In genomic region chr15:95324596-95325135, GRCh38 we compare ENCODE assay signal across 26 cellular contexts.
DNase-seq lines count a peak whose midpoint lies in the region; ATAC-seq and TF ChIP-seq lines count a peak whose summit lies in the region.
"Had no signal": no experiment of that assay in that cellular context is flagged by ENCODE, and none has a peak within 500 bp of the region (broad histone marks: within the 10 kb centered on the region; RNA-seq: fewer than 3 reads in every experiment).

No MANE protein-coding gene starts in this region.

- no peak for ATAC-seq in activated CD8-positive, alpha-beta T cell treated with anti-CD3 and anti-CD28 coated beads, Interleukin-2, amount 10 ng/mL, durations not matched to agents 7 days and 5 days
- no peak for ATAC-seq in HG02642 (IDR thresholded peaks at IDR 0.05; ENCODE audit: poor library complexity, unreplicated experiment)
- ATAC-seq: activated CD4-positive, CD25-positive, alpha-beta regulatory T cell treated with anti-CD3 and anti-CD28 coated beads, Interleukin-2, amount 50 U/mL, for 24 hours; activated T-helper 17 cell treated with anti-CD3 and anti-CD28 coated beads, Interleukin-2, amount 50 U/mL, for 72 hours; esophagus mucosa; natural killer cell; T-helper 17 cell had no signal

- TF ChIP-seq CTCF in HEK293 (tag by site-specific recombination; IDR thresholded peaks at IDR 0.05) (no peak), liver (IDR thresholded peaks at IDR 0.05; ENCODE audit: low read depth, low read length, missing input control) (no peak)

- H3K27ac Mint-ChIP-seq in activated CD8-positive, alpha-beta T cell treated with anti-CD3 and anti-CD28 coated beads, Interleukin-2, amount 10 ng/mL, durations not matched to agents 7 days and 5 days: no peak overlapping the region
- H3K27ac Mint-ChIP-seq: activated T-helper 17 cell treated with anti-CD3 and anti-CD28 coated beads, Interleukin-2, amount 50 U/mL, for 72 hours; IgD-negative memory B cell; natural killer cell; stimulated activated naive CD8-positive, alpha-beta T cell treated with anti-CD3 and anti-CD28 coated beads, Interleukin-15, Interleukin-2, amounts not matched to agents 100 ng/mL and 50 ng/mL, for 24 hours; T-helper 17 cell; type B pancreatic cell had no signal

- no peaks in the 10 kb centered on the region; the same call in 1 of the 2 replicates for H3K9me3 ChIP-seq in HEK293 (ENCODE audit: control insufficient read depth, insufficient read depth, low read depth, low read length)
- peaks cover 0 to 3% (median 0%) of the 10 kb centered on the region in 4 donors for H3K9me3 ChIP-seq in liver (ENCODE audit: control insufficient read depth in 4 of 4, low read length in 3 of 4)
- H3K9me3 ChIP-seq in skeletal muscle tissue (ENCODE audit: control insufficient read depth in 3 of 3, low read length in 3 of 3): no peaks in the 10 kb centered on the region

- peak; percentile 23 to 30 for DNase-seq in dermis microvascular lymphatic vessel endothelial cell (ENCODE audit: low read depth in 2 of 2)
- DNase-seq in activated CD8-positive, alpha-beta T cell treated with anti-CD3 and anti-CD28 coated beads, Interleukin-2, amount 10 ng/mL, durations not matched to agents 7 days and 5 days: no peak
- no peak for DNase-seq in NCI-H146 treated with DMSO at 0.1 percent for 48 hours (lab: John Stamatoyannopoulos, UW; ENCODE audit: unreplicated experiment)
- no peak for DNase-seq in GM19238 (ENCODE audit: insufficient read length, low spot score)
- DNase-seq: ACHN; activated CD4-positive, alpha-beta T cell treated with anti-CD3 and anti-CD28 coated beads, Interleukin-2, amount 50 U/mL, for 48 hours; activated CD8-positive, alpha-beta memory T cell treated with anti-CD3 and anti-CD28 coated beads, Interleukin-2, amount 50 U/mL, for 48 hours; activated naive CD4-positive, alpha-beta T cell treated with anti-CD3 and anti-CD28 coated beads, Interleukin-2, amount 50 U/mL, for 16 hours; amniotic stem cell; natural killer cell; NCI-H1048; NCI-H187; NCI-H524; T-helper 17 cell had no signal

- no peak overlapping the region for H3K27ac ChIP-seq in HEK293 (ENCODE audit: extremely low read depth, low read depth, low read length)
- peak overlapping the region; percentile 14 to 56 for H3K27ac ChIP-seq in liver (ENCODE audit: low read depth in 1 of 2, low read length in 2 of 2)
- peak overlapping the region; percentile 58 for H3K27ac ChIP-seq in skeletal muscle tissue (ENCODE audit: low read depth, low read length)
- H3K27ac ChIP-seq: parathyroid adenoma had no signal

- H3K36me3 Mint-ChIP-seq in activated CD8-positive, alpha-beta T cell treated with anti-CD3 and anti-CD28 coated beads, Interleukin-2, amount 10 ng/mL, durations not matched to agents 7 days and 5 days (ENCODE audit: low read depth): no peaks in the 10 kb centered on the region
- H3K36me3 Mint-ChIP-seq: IgD-negative memory B cell, natural killer cell, type B pancreatic cell had no signal

- no peaks in the 10 kb centered on the region for H3K9me3 Mint-ChIP-seq in activated CD8-positive, alpha-beta T cell treated with anti-CD3 and anti-CD28 coated beads, Interleukin-2, amount 10 ng/mL, durations not matched to agents 7 days and 5 days (ENCODE audit: insufficient read depth)
- H3K9me3 Mint-ChIP-seq: activated T-helper 17 cell treated with anti-CD3 and anti-CD28 coated beads, Interleukin-2, amount 50 U/mL, for 72 hours; natural killer cell; stimulated activated naive CD8-positive, alpha-beta T cell treated with anti-CD3 and anti-CD28 coated beads, Interleukin-15, Interleukin-2, amounts not matched to agents 100 ng/mL and 50 ng/mL, for 24 hours; type B pancreatic cell had no signal

- H3K27me3 Mint-ChIP-seq in activated CD8-positive, alpha-beta T cell treated with anti-CD3 and anti-CD28 coated beads, Interleukin-2, amount 10 ng/mL, durations not matched to agents 7 days and 5 days (ENCODE audit: low read depth): peaks cover 47% of the 10 kb centered on the region

- POLR2A ChIA-PET in HEK293 (lab: Yijun Ruan, JAX): no interaction called here
- POLR2A ChIA-PET in activated CD8-positive, alpha-beta T cell treated with anti-CD3 and anti-CD28 coated beads, Interleukin-2, amount 10 ng/mL, durations not matched to agents 7 days and 5 days (lab: Charles Lee): no interaction called here

- H3K36me3 ChIP-seq in HEK293 (ENCODE audit: control insufficient read depth in 2 of 2, insufficient read depth in 1 of 2, low read length in 2 of 2) (no peaks in the 10 kb centered on the region), liver (ENCODE audit: control insufficient read depth in 4 of 4, insufficient read depth in 3 of 4, low read depth in 1 of 4, low read length in 3 of 4) (no peaks in the 10 kb centered on the region), skeletal muscle tissue (ENCODE audit: control insufficient read depth in 3 of 3, insufficient read depth in 3 of 3, low read length in 3 of 3) (no peaks in the 10 kb centered on the region)

- CTCF ChIA-PET in HEK293 (lab: Yijun Ruan, JAX): interaction anchor here (0.5 kb wide), 1 partner anchor 193 kb away, joined by 4 read pairs; no protein-coding TSS in a partner anchor
- CTCF ChIA-PET in activated CD8-positive, alpha-beta T cell treated with anti-CD3 and anti-CD28 coated beads, Interleukin-2, amount 10 ng/mL, durations not matched to agents 7 days and 5 days (lab: Charles Lee): no interaction called here

- H3K4me3 Mint-ChIP-seq in activated CD8-positive, alpha-beta T cell treated with anti-CD3 and anti-CD28 coated beads, Interleukin-2, amount 10 ng/mL, durations not matched to agents 7 days and 5 days: no peak overlapping the region
- H3K4me3 Mint-ChIP-seq: activated T-helper 17 cell treated with anti-CD3 and anti-CD28 coated beads, Interleukin-2, amount 50 U/mL, for 72 hours; natural killer cell; stimulated activated naive CD8-positive, alpha-beta T cell treated with anti-CD3 and anti-CD28 coated beads, Interleukin-15, Interleukin-2, amounts not matched to agents 100 ng/mL and 50 ng/mL, for 24 hours; T-helper 17 cell had no signal

- H3K27me3 ChIP-seq in liver (ENCODE audit: control insufficient read depth in 4 of 4, insufficient read depth in 4 of 4, low read length in 3 of 4) (peaks cover 0 to 7% (median 6%) of the 10 kb centered on the region in 4 donors), skeletal muscle tissue (ENCODE audit: control insufficient read depth in 3 of 3, insufficient read depth in 3 of 3, low read length in 3 of 3) (peaks cover 0 to 10% (median 6%) of the 10 kb centered on the region in 3 donors)

- H3K4me3 ChIP-seq in HEK293 (ENCODE audit: low read depth, low read length) (no peak overlapping the region), liver (ENCODE audit: low read depth in 1 of 3, low read length in 3 of 3) (no peak overlapping the region), skeletal muscle tissue (ENCODE audit: low read length in 3 of 3) (no peak overlapping the region)
- H3K4me3 ChIP-seq: lung had no signal

- no peak for TF ChIP-seq RAD21 in liver (IDR thresholded peaks at IDR 0.05)

- H3K4me1 ChIP-seq in HEK293 (ENCODE audit: control insufficient read depth, insufficient read depth, low read length): peaks cover 9% of the 10 kb centered on the region
- H3K4me1 ChIP-seq in liver (ENCODE audit: control insufficient read depth in 4 of 4, insufficient read depth in 4 of 4, low read length in 3 of 4): peaks cover 0 to 3% (median 1%) of the 10 kb centered on the region in 4 donors
- H3K4me1 ChIP-seq in skeletal muscle tissue (ENCODE audit: control insufficient read depth in 3 of 3, insufficient read depth in 3 of 3, low read length in 3 of 3): peaks cover 0 to 2% (median 0%) of the 10 kb centered on the region in 3 donors
- H3K4me1 ChIP-seq: parathyroid adenoma had no signal

- H3K9ac ChIP-seq in liver (ENCODE audit: low read depth in 1 of 2, low read length in 2 of 2) (peak overlapping the region in 1 of 2 donors; percentile 53), skeletal muscle tissue (ENCODE audit: low read depth in 1 of 3, low read length in 3 of 3) (no peak overlapping the region)
- H3K9ac ChIP-seq: parathyroid adenoma had no signal

- 68% methylated on average over 8 of the region's 8 CpGs for WGBS in liver

- H3K4me1 Mint-ChIP-seq in activated CD8-positive, alpha-beta T cell treated with anti-CD3 and anti-CD28 coated beads, Interleukin-2, amount 10 ng/mL, durations not matched to agents 7 days and 5 days (ENCODE audit: low read depth): peaks cover 2% of the 10 kb centered on the region
- H3K4me1 Mint-ChIP-seq: activated T-helper 17 cell treated with anti-CD3 and anti-CD28 coated beads, Interleukin-2, amount 50 U/mL, for 72 hours; IgD-negative memory B cell; T-helper 17 cell had no signal

TF ChIP-seq in HEK293, 187 proteins besides CTCF, POLR2A, EP300 and RAD21 (continues in another document):
- TF ChIP-seq PRDM1 (tag by site-specific recombination; IDR thresholded peaks at IDR 0.05): no peak

TF ChIP-seq in liver, 16 proteins besides CTCF, POLR2A, EP300 and RAD21:
- no peak for TF ChIP-seq YY1 (IDR thresholded peaks at IDR 0.05)

Comparison
In these comparisons a context has a peak if more than half of its experiments do, and no peak if none do; other contexts are left out.
1. DNase-seq: peak in dermis microvascular lymphatic vessel endothelial cell (2 of 2); none in activated CD8-positive, alpha-beta T cell treated with anti-CD3 and anti-CD28 coated beads, Interleukin-2, amount 10 ng/mL, durations not matched to agents 7 days and 5 days (single experiment), NCI-H146 treated with DMSO at 0.1 percent for 48 hours (single experiment) and GM19238 (single experiment).